ENCODE assay signal across 13 cellular contexts in the genomic region with DNA sequence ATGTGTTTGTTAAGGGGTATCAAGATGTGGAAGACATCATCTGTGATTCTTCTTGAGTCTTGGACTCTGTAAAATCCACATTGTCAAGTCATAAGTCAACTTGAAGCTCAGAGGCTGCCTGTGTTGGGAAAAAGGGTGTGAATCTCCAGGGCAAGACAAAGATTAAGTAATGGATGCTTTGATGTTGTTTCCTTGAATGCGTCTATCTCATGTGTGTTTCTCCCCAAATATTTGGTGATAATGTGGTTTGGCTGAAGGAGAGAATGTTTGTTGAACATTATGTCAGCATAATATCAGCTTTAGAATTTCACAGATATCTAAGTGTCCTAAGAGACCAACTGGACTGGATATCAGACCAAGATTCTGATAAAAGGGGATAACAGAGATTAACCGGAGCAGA. TPM values are rescaled to one million over a fixed set of nuclear protein-coding genes. Genes with fewer than 3 reads are reported as not detected.
A peak's percentile ranks its signal among the peaks of the same experiment; 100 is the strongest.
DNase-seq lines count a peak whose midpoint lies in the region; TF ChIP-seq lines count a peak whose summit lies in the region.
"Had no signal": no experiment of that assay in that cellular context is flagged by ENCODE, and none has a peak within 500 bp of the region (broad histone marks: within the 10 kb centered on the region; RNA-seq: fewer than 3 reads in every experiment).

No MANE protein-coding gene starts in this region.

- H3K4me1 ChIP-seq in breast epithelium (no peaks in the 10 kb centered on the region), parathyroid adenoma (peaks cover 28% of the 10 kb centered on the region)

- H2AFZ ChIP-seq in parathyroid adenoma, result peak overlapping the region; percentile 13
- H2AFZ ChIP-seq: GM23248 had no signal

- TF ChIP-seq POLR2A in breast epithelium (IDR thresholded peaks at IDR 0.05), result no peak

- H3K27me3 ChIP-seq in breast epithelium, result no peaks in the 10 kb centered on the region
- no peaks in the 10 kb centered on the region for H3K27me3 ChIP-seq in parathyroid adenoma (ENCODE audit: control insufficient read depth, insufficient read depth, low read length)

- H3K4me2 ChIP-seq in parathyroid adenoma (ENCODE audit: low read length), result peak overlapping the region; percentile 25

- peak overlapping the region; percentile 3 for H3K27ac Mint-ChIP-seq in MCF 10A (ENCODE audit: low read depth, unreplicated experiment)
- H3K27ac Mint-ChIP-seq: CD8-positive, alpha-beta memory T cell had no signal

- no peak overlapping the region for H3K9ac ChIP-seq in parathyroid adenoma
- H3K9ac ChIP-seq: GM23248 had no signal

- H3K4me3 ChIP-seq in breast epithelium, result peak overlapping the region in 1 of 3 donors; percentile 29
- no peak overlapping the region for H3K4me3 ChIP-seq in fibroblast of the aortic adventitia (ENCODE audit: low read depth, low read length)
- no peak overlapping the region for H3K4me3 ChIP-seq in parathyroid adenoma (ENCODE audit: low read depth, low read length)
- H3K4me3 ChIP-seq: GM23248 had no signal

- H3K9me3 ChIP-seq in breast epithelium (no peaks in the 10 kb centered on the region), parathyroid adenoma (ENCODE audit: control insufficient read depth, low read length) (no peaks in the 10 kb centered on the region)

- CTCF ChIA-PET in MCF 10A (lab: Yijun Ruan, JAX), result interaction anchor here (1.0 kb wide), 1 partner anchor 64 kb away, joined by 3 read pairs; no protein-coding TSS in a partner anchor

- H3K27me3 Mint-ChIP-seq in MCF 10A (ENCODE audit: insufficient read depth, unreplicated experiment), result no peaks in the 10 kb centered on the region

- no peak overlapping the region for H3K4me3 Mint-ChIP-seq in MCF 10A (ENCODE audit: unreplicated experiment)
- H3K4me3 Mint-ChIP-seq: CD8-positive, alpha-beta memory T cell had no signal

- POLR2A ChIA-PET in MCF 10A (lab: Yijun Ruan, JAX), result interaction anchor here (0.8 to 1.2 kb wide), 3 partner anchors 39 to 161 kb away, joined by 3 to 5 read pairs (median 3); no protein-coding TSS in a partner anchor

- H3K36me3 Mint-ChIP-seq in MCF 10A (ENCODE audit: insufficient read depth, unreplicated experiment), result no peaks in the 10 kb centered on the region
- H3K36me3 Mint-ChIP-seq: CD8-positive, alpha-beta memory T cell had no signal

- H3K9me3 Mint-ChIP-seq in MCF 10A (ENCODE audit: unreplicated experiment), result no peaks in the 10 kb centered on the region
- H3K9me3 Mint-ChIP-seq: CD8-positive, alpha-beta memory T cell had no signal

- peaks cover 8% of the 10 kb centered on the region for H3K79me2 ChIP-seq in parathyroid adenoma

- DNase-seq in MCF 10A (ENCODE audit: unreplicated experiment), result no peak
- DNase-seq in breast epithelium (ENCODE audit: low spot score in 2 of 2), result no peak
- DNase-seq in fibroblast of the aortic adventitia (ENCODE audit: low read depth), result peak; percentile 73
- no peak for DNase-seq in stimulated activated CD4-positive, alpha-beta T cell treated with anti-CD3 and anti-CD28 coated beads, Interleukin-2, amount 100 ng/mL, for 24 hours
- no peak for DNase-seq in SK-N-DZ (ENCODE audit: low spot score)
- DNase-seq in posterior cingulate gyrus, result no peak
- DNase-seq: CD8-positive, alpha-beta memory T cell; DMS53; GM23248 had no signal

- peaks cover 23% of the 10 kb centered on the region for H3K4me1 Mint-ChIP-seq in MCF 10A (ENCODE audit: insufficient read depth, unreplicated experiment)
- H3K4me1 Mint-ChIP-seq: CD8-positive, alpha-beta memory T cell had no signal

- H3K36me3 ChIP-seq in breast epithelium (no peaks in the 10 kb centered on the region), parathyroid adenoma (ENCODE audit: control insufficient read depth, insufficient read depth, low read length) (no peaks in the 10 kb centered on the region)

- intact Hi-C loops in MCF 10A (cut with micrococcal nuclease) (no loop called here), breast epithelium (cut with DNase I; ENCODE audit: low total_unique reads) (no loop called here), posterior cingulate gyrus (cut with DNase I) (no loop called here)

- H3K27ac ChIP-seq in breast epithelium (no peak overlapping the region), parathyroid adenoma (peak overlapping the region; percentile 88)
- H3K27ac ChIP-seq: 22Rv1, GM23248 had no signal

- no TSS peak for BruUV-seq in MCF 10A (replicated peaks; lab: Mats Ljungman, UMichigan)

- TF ChIP-seq CTCF in MCF 10A (IDR thresholded peaks at IDR 0.05; ENCODE audit: unreplicated experiment) (no peak), breast epithelium (IDR thresholded peaks at IDR 0.05) (no peak), fibroblast of the aortic adventitia (IDR thresholded peaks at IDR 0.05; ENCODE audit: insufficient read depth, low read length) (no peak), parathyroid adenoma (IDR thresholded peaks at IDR 0.05) (no peak)

RNA-seq across cellular contexts. Expression of a gene that starts 24.1 kb away (rescaled TPM):
- total RNA-seq in MCF 10A (2022) (0.42 TPM in 1 of 2 replicates, not detected in the other), breast epithelium (10 to 100 TPM in 1 of 3 donors, 1 to 10 TPM in 1, under 1 TPM in 1; 0.32 to 18.6 (median 1.3) TPM), fibroblast of the aortic adventitia (ENCODE audit: low replicate concordance) (not detected in 2 replicates)
- polyA plus RNA-seq in SK-N-DZ (2014; cell fraction: cytosol; rRNA removed), result not detected in 2 replicates
- polyA plus RNA-seq in SK-N-DZ (2014; cell fraction: nucleus; rRNA removed), result not detected in 2 replicates
- total RNA-seq: A673; CD8-positive, alpha-beta memory T cell; GM23248 had no signal
- polyA plus RNA-seq: BJ; CD8-positive, alpha-beta memory T cell; GM23248 had no signal
